ENCODE assay signal across 1 cellular context in genomic region chr11:117985953-117986887, GRCh38.
A peak's percentile ranks its signal among the peaks of the same experiment; 100 is the strongest.
TF ChIP-seq lines count a peak whose summit lies in the region.

Gene IL10RA (plus strand): TSS chr11:117986394. CDS start chr11:117986468, 74 bp downstream.

TF ChIP-seq in K562, 482 proteins besides CTCF, POLR2A, EP300 and RAD21 (continued from another document and continues in another):
- TF ChIP-seq, protein P1, sequence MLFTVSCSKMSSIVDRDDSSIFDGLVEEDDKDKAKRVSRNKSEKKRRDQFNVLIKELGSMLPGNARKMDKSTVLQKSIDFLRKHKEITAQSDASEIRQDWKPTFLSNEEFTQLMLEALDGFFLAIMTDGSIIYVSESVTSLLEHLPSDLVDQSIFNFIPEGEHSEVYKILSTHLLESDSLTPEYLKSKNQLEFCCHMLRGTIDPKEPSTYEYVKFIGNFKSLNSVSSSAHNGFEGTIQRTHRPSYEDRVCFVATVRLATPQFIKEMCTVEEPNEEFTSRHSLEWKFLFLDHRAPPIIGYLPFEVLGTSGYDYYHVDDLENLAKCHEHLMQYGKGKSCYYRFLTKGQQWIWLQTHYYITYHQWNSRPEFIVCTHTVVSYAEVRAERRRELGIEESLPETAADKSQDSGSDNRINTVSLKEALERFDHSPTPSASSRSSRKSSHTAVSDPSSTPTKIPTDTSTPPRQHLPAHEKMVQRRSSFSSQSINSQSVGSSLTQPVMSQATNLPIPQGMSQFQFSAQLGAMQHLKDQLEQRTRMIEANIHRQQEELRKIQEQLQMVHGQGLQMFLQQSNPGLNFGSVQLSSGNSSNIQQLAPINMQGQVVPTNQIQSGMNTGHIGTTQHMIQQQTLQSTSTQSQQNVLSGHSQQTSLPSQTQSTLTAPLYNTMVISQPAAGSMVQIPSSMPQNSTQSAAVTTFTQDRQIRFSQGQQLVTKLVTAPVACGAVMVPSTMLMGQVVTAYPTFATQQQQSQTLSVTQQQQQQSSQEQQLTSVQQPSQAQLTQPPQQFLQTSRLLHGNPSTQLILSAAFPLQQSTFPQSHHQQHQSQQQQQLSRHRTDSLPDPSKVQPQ (CRISPR knock-in tag; IDR thresholded peaks at IDR 0.05; ENCODE audit: borderline replicate concordance): no peak
- TF ChIP-seq RBM15 (IDR thresholded peaks at IDR 0.05; ENCODE audit: insufficient read depth, low read length) (no peak), GABPB2 (CRISPR knock-in tag; conservative IDR thresholded peaks at IDR 0.05) (no peak), TARDBP (IDR thresholded peaks at IDR 0.05) (peak; percentile 96), SETDB1 (IDR thresholded peaks at IDR 0.05; ENCODE audit: low read length) (no peak), ELK3 (CRISPR knock-in tag; IDR thresholded peaks at IDR 0.05) (no peak), KDM1A (IDR thresholded peaks at IDR 0.05) (peak in 1 of 2 experiments; percentile 53; a peak in 1 of 4 replicates), TCFL5 (CRISPR knock-in tag; conservative IDR thresholded peaks at IDR 0.05) (no peak), NEUROD1 (IDR thresholded peaks at IDR 0.05; ENCODE audit: borderline replicate concordance, low read depth, low read length, partially characterized antibody) (peak; percentile 39), ILF3 (IDR thresholded peaks at IDR 0.05; ENCODE audit: borderline replicate concordance) (no peak), NFIX (CRISPR knock-in tag; IDR thresholded peaks at IDR 0.05; ENCODE audit: low read depth) (no peak), SAP30 (IDR thresholded peaks at IDR 0.05; ENCODE audit: borderline replicate concordance, insufficient read depth, low read depth, low read length, poor library complexity, severe bottlenecking) (peak; percentile 56), NCOA4 (IDR thresholded peaks at IDR 0.05; ENCODE audit: partially characterized antibody) (no peak), THAP12 (CRISPR knock-in tag; IDR thresholded peaks at IDR 0.05) (0 out of 2 replicates have a peak, but pooled peaks have one; percentile 11), ZNF740 (CRISPR knock-in tag; IDR thresholded peaks at IDR 0.05) (peak; percentile 82), ZNF740 (tag; IDR thresholded peaks at IDR 0.05) (no peak), MBD2 (IDR thresholded peaks at IDR 0.05; ENCODE audit: borderline replicate concordance, low read depth) (no peak), ZNF449 (CRISPR knock-in tag; IDR thresholded peaks at IDR 0.05) (no peak), ZNF431 (CRISPR knock-in tag; IDR thresholded peaks at IDR 0.05) (peak; percentile 94), NBN (IDR thresholded peaks at IDR 0.05; ENCODE audit: low read depth) (no peak), SNIP1 (IDR thresholded peaks at IDR 0.05; ENCODE audit: low read depth) (no peak), TAF7 (tag; IDR thresholded peaks at IDR 0.05) (no peak), PHB2 (IDR thresholded peaks at IDR 0.05; ENCODE audit: low read depth) (no peak), SMARCB1 (IDR thresholded peaks at IDR 0.05; ENCODE audit: insufficient read length, low read depth) (no peak), CBFB (CRISPR knock-in tag; IDR thresholded peaks at IDR 0.05) (no peak), COPS2 (conservative IDR thresholded peaks at IDR 0.05) (no peak), SFPQ (IDR thresholded peaks at IDR 0.05; ENCODE audit: low read depth, low read length) (no peak), LCOR (CRISPR knock-in tag; IDR thresholded peaks at IDR 0.05) (no peak), MAFG (tag; conservative IDR thresholded peaks at IDR 0.05) (no peak), SRSF7 (optimal IDR thresholded peaks at IDR 0.05; ENCODE audit: low read depth, low read length) (no peak)
- TF ChIP-seq, protein P2, sequence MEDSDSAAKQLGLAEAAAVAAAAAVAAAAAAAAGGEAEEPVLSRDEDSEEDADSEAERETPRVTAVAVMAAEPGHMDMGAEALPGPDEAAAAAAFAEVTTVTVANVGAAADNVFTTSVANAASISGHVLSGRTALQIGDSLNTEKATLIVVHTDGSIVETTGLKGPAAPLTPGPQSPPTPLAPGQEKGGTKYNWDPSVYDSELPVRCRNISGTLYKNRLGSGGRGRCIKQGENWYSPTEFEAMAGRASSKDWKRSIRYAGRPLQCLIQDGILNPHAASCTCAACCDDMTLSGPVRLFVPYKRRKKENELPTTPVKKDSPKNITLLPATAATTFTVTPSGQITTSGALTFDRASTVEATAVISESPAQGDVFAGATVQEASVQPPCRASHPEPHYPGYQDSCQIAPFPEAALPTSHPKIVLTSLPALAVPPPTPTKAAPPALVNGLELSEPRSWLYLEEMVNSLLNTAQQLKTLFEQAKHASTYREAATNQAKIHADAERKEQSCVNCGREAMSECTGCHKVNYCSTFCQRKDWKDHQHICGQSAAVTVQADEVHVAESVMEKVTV (CRISPR knock-in tag; IDR thresholded peaks at IDR 0.05): no peak
- TF ChIP-seq, protein P3, sequence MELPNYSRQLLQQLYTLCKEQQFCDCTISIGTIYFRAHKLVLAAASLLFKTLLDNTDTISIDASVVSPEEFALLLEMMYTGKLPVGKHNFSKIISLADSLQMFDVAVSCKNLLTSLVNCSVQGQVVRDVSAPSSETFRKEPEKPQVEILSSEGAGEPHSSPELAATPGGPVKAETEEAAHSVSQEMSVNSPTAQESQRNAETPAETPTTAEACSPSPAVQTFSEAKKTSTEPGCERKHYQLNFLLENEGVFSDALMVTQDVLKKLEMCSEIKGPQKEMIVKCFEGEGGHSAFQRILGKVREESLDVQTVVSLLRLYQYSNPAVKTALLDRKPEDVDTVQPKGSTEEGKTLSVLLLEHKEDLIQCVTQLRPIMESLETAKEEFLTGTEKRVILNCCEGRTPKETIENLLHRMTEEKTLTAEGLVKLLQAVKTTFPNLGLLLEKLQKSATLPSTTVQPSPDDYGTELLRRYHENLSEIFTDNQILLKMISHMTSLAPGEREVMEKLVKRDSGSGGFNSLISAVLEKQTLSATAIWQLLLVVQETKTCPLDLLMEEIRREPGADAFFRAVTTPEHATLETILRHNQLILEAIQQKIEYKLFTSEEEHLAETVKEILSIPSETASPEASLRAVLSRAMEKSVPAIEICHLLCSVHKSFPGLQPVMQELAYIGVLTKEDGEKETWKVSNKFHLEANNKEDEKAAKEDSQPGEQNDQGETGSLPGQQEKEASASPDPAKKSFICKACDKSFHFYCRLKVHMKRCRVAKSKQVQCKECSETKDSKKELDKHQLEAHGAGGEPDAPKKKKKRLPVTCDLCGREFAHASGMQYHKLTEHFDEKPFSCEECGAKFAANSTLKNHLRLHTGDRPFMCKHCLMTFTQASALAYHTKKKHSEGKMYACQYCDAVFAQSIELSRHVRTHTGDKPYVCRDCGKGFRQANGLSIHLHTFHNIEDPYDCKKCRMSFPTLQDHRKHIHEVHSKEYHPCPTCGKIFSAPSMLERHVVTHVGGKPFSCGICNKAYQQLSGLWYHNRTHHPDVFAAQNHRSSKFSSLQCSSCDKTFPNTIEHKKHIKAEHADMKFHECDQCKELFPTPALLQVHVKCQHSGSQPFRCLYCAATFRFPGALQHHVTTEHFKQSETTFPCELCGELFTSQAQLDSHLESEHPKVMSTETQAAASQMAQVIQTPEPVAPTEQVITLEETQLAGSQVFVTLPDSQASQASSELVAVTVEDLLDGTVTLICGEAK (IDR thresholded peaks at IDR 0.05): peak; percentile 45; the same call in 1 of the 2 replicates
- TF ChIP-seq, protein P3 (CRISPR knock-in tag; IDR thresholded peaks at IDR 0.05): peak; percentile 71; the same call in 1 of the 2 replicates
- TF ChIP-seq, protein P4, sequence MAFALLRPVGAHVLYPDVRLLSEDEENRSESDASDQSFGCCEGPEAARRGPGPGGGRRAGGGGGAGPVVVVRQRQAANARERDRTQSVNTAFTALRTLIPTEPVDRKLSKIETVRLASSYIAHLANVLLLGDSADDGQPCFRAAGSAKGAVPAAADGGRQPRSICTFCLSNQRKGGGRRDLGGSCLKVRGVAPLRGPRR (CRISPR knock-in tag; IDR thresholded peaks at IDR 0.05): no peak
- TF ChIP-seq, protein P5, sequence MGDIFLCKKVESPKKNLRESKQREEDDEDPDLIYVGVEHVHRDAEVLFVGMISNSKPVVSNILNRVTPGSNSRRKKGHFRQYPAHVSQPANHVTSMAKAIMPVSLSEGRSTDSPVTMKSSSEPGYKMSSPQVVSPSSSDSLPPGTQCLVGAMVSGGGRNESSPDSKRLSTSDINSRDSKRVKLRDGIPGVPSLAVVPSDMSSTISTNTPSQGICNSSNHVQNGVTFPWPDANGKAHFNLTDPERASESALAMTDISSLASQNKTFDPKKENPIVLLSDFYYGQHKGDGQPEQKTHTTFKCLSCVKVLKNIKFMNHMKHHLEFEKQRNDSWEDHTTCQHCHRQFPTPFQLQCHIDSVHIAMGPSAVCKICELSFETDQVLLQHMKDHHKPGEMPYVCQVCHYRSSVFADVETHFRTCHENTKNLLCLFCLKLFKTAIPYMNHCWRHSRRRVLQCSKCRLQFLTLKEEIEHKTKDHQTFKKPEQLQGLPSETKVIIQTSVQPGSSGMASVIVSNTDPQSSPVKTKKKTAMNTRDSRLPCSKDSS (IDR thresholded peaks at IDR 0.05; ENCODE audit: low read depth, partially characterized antibody): no peak
